Comparison of ENCODE assay signal across 6 cellular contexts in genomic region chr4:6049278-6049677, GRCh38. TPM values are rescaled to one million over a fixed set of nuclear protein-coding genes. Genes with fewer than 3 reads are reported as not detected.
"Had no signal": no experiment of that assay in that cellular context is flagged by ENCODE, and none has a peak within 500 bp of the region (broad histone marks: within the 10 kb centered on the region; RNA-seq: fewer than 3 reads in every experiment).

No MANE protein-coding gene starts in this region.

- ATAC-seq: GM23338, K562 had no signal

- H3K4me2 ChIP-seq: GM23338 had no signal

- DNase-seq: H9, HCEC 1CT, IMR-90 had no signal

- H3K9me3 Mint-ChIP-seq: GM23338, H9 had no signal

- H3K4me3 ChIP-seq: GM23338, K562 had no signal

- H3K4me3 Mint-ChIP-seq: GM23338, H9 had no signal

RNA-seq across cellular contexts. Expression of gene C4orf50, which starts 31.0 kb away (rescaled TPM):
- total RNA-seq: HT-29, IMR-90, K562 had no signal
- polyA plus RNA-seq: IMR-90, K562 had no signal
